15 cellular contexts compared by ENCODE assay signal in the genomic region with DNA sequence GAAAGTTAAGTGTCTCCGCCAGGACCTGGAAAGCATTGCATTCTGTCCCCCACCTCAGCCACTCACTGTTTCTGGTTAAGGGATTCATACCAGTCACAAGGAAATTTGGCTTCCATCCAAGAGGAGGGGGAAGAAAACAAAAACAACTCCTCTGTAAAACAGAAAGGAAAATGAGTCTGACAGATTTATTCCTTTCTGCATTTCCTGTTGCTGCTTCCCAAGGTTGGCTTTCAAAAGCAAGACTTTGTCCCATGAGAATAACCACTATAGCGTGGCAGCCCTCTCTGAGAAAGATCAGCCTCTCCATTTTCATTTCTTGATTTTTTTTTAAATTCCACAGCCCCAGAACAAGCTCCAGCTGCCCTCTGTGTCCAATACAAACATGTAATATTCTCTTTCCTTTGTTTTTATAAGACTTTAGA.
DNase-seq lines count a peak whose midpoint lies in the region; ATAC-seq lines count a peak whose summit lies in the region.
"Had no signal": no experiment of that assay in that cellular context is flagged by ENCODE, and none has a peak within 500 bp of the region (broad histone marks: within the 10 kb centered on the region; RNA-seq: fewer than 3 reads in every experiment).

No MANE protein-coding gene starts in this region.

- DNase-seq in NCI-H1694 treated with DMSO at 0.1 percent for 48 hours (lab: John Stamatoyannopoulos, UW) (peak; percentile 12), NCI-H1694 (lab: John Stamatoyannopoulos, UW) (no peak), NCI-H69 (lab: John Stamatoyannopoulos, UW) (peak; percentile 86), fibroblast of gingiva (ENCODE audit: low read depth) (peak; percentile 58), renal cortical epithelial cell (ENCODE audit: low read depth) (peak; percentile 66), ureter (ENCODE audit: low spot score) (no peak), AML-193 (lab: John Stamatoyannopoulos, UW) (no peak)
- DNase-seq: activated CD4-positive, alpha-beta T cell treated with anti-CD3 and anti-CD28 coated beads, Interleukin-2, amount 50 U/mL, for 48 hours; activated naive CD4-positive, alpha-beta T cell treated with anti-CD3 and anti-CD28 coated beads for 36 hours; GDM1; glutamatergic neuron; lower lobe of right lung; right lobe of liver; T-helper 17 cell had no signal

- ATAC-seq in GM18498 (IDR thresholded peaks at IDR 0.05; ENCODE audit: unreplicated experiment) = no peak
- ATAC-seq: lower lobe of right lung, T-helper 17 cell had no signal

Comparison
In these comparisons a context has a peak if more than half of its experiments do, and no peak if none do; other contexts are left out.
1. DNase-seq: peak in NCI-H1694 treated with DMSO at 0.1 percent for 48 hours (single experiment), NCI-H69 (single experiment), fibroblast of gingiva (single experiment) and renal cortical epithelial cell (single experiment); none in NCI-H1694 (single experiment), ureter (single experiment) and AML-193 (0 of 2).